14 cellular contexts compared by ENCODE assay signal in the genomic region with DNA sequence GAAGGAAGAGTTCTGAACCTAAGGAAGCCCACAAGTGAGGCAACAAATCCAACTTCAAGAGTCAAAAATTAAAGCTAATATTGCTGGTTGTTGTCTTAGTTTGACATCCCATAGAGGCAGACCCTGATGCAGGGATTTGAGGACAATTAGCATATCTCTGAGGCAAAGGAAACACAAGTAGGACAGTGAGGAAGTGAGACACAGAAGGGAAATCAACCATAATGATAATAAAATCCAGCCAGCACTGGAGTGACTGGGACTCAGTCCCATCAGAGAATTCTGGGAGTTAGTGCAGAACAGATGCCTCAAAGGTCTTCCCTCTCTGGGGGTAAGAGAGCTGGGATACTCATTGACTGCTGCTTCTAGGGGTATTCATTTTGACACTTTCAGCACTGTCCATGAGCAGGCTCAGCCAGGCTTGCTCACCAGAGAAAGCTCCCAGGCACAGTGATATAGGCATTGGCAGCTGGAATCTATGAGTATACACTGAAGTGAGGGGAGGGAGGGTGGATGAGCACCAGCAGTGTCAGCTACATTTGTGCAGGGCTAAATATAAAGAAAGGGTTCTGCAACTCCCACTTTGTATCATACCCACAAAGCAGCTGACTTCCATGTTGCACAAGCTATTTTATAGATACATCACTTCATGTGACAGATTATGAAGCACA. TPM values are rescaled to one million over a fixed set of nuclear protein-coding genes. Genes with fewer than 3 reads are reported as not detected.
"Had no signal": no experiment of that assay in that cellular context is flagged by ENCODE, and none has a peak within 500 bp of the region (broad histone marks: within the 10 kb centered on the region; RNA-seq: fewer than 3 reads in every experiment).

No MANE protein-coding gene starts in this region.

- H3K9ac ChIP-seq: parathyroid adenoma had no signal

- H3K4me3 ChIP-seq: breast epithelium, esophagus squamous epithelium, heart left ventricle, tibial artery, uterus had no signal

- H3K27ac ChIP-seq: breast epithelium, esophagus squamous epithelium, heart left ventricle, parathyroid adenoma, tibial artery, uterus had no signal

- H3K79me2 ChIP-seq: parathyroid adenoma had no signal

- H3K9me3 ChIP-seq: breast epithelium, esophagus squamous epithelium, heart left ventricle, tibial artery, uterus had no signal

- H3K4me1 ChIP-seq: breast epithelium, esophagus squamous epithelium, heart left ventricle, parathyroid adenoma, tibial artery, uterus had no signal

- ATAC-seq: heart left ventricle, left ventricle myocardium superior had no signal

- H3K27me3 ChIP-seq: breast epithelium, esophagus squamous epithelium, tibial artery, uterus had no signal

- H3K36me3 ChIP-seq: breast epithelium, esophagus squamous epithelium, heart left ventricle, tibial artery, uterus had no signal

- DNase-seq: activated CD4-positive, CD25-positive, alpha-beta regulatory T cell; activated gamma-delta T cell; activated T-cell treated with anti-CD3 and anti-CD28 coated beads, Interleukin-2, amount 50 U/mL, for 1 hour; aorta; esophagus squamous epithelium; heart left ventricle; left ventricle myocardium superior; mesendoderm; small intestine; tibial artery; uterus had no signal

- H2AFZ ChIP-seq: parathyroid adenoma had no signal

RNA-seq across cellular contexts. Expression of a gene that starts 43.4 kb away (rescaled TPM):
- polyA plus RNA-seq: neural cell had no signal
